ENCODE assay signal across 8 cellular contexts in the genomic region with DNA sequence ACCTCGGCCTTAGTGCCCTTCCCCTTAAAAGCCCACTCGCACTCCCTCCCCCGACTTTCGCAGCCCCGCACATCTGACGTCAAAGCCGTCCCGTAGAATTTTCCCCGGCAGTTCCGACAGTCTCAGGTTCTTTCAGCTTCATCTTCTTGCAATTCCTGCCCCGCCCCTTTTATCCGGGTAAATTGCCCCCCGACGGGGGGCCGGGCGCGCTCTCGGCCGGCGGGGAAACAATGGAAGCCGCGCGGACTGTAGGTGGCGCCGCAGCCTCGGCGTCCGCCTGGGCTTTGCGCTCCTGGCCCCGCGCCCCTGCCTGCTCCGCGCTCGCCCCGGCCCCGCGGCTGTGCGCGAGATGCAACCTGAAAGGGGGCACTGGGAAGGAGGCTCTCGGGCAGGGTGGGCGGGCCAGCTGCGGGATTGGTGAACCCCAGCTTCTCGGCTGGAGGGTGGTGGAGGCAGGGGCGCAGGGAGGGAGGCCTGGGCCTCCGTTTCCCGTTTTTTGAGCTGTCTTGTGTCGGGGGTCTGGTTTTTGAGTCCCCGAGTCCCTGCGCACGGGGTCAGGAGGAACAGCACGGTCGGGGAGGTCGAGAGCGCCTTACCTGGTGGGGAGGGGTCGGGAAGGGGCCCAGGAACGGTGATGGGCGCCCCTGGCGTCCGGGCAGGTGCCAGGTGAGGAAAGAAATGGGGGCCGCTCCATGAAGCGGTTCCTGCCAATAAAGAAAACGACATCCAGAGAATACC. TPM values are rescaled to one million over a fixed set of nuclear protein-coding genes. Genes with fewer than 3 reads are reported as not detected.
DNase-seq lines count a peak whose midpoint lies in the region; ATAC-seq and TF ChIP-seq lines count a peak whose summit lies in the region.

No MANE protein-coding gene starts in this region.

- ATAC-seq in HG03354 (IDR thresholded peaks at IDR 0.05; ENCODE audit: poor library complexity, severe bottlenecking, unreplicated experiment), result no peak

- H3K36me3 ChIP-seq in tibial artery, result no peaks in the 10 kb centered on the region

- TF ChIP-seq CTCF in fibroblast of pulmonary artery (IDR thresholded peaks at IDR 0.05; ENCODE audit: low read length, missing control alignments), result peak; percentile 30
- TF ChIP-seq CTCF in retinal pigment epithelial cell (conservative IDR thresholded peaks at IDR 0.05; ENCODE audit: low read depth, low read length), result peak; percentile 60
- peak in 1 of 2 experiments; percentile 30 for TF ChIP-seq CTCF in tibial artery (IDR thresholded peaks at IDR 0.05)

- H3K4me3 ChIP-seq in fibroblast of pulmonary artery (replicated peaks; ENCODE audit: low read depth, low read length) (no peak overlapping the region), retinal pigment epithelial cell (ENCODE audit: low read length) (no peak overlapping the region), tibial artery (peak overlapping the region in 1 of 2 donors; percentile 28)

- H3K27ac ChIP-seq in tibial artery, result no peak overlapping the region

- peaks cover 59% of the 10 kb centered on the region for H3K27me3 Mint-ChIP-seq in activated CD4-positive, alpha-beta T cell treated with anti-CD3 and anti-CD28 coated beads, Interleukin-2, amount 10 ng/mL, durations not matched to agents 24 days and 14 days
- peaks cover 56% of the 10 kb centered on the region for H3K27me3 Mint-ChIP-seq in activated CD4-positive, alpha-beta T cell treated with anti-CD3 and anti-CD28 coated beads, Interleukin-2, amount 10 ng/mL, durations not matched to agents 7 days and 5 days

- peaks cover 0 to 29% (median 24%) of the 10 kb centered on the region in 4 donors for H3K4me1 ChIP-seq in tibial artery

- no peaks in the 10 kb centered on the region for H3K9me3 ChIP-seq in tibial artery

- POLR2A ChIA-PET in activated CD4-positive, alpha-beta T cell treated with anti-CD3 and anti-CD28 coated beads, Interleukin-2, amount 10 ng/mL, durations not matched to agents 7 days and 5 days (lab: Charles Lee), result no interaction called here

- peaks cover 0 to 78% of the 10 kb centered on the region in 2 donors for H3K27me3 ChIP-seq in tibial artery

- H3K9me3 Mint-ChIP-seq in activated CD4-positive, alpha-beta T cell treated with anti-CD3 and anti-CD28 coated beads, Interleukin-2, amount 10 ng/mL, durations not matched to agents 24 days and 14 days, result no peaks in the 10 kb centered on the region
- H3K9me3 Mint-ChIP-seq in activated CD4-positive, alpha-beta T cell treated with anti-CD3 and anti-CD28 coated beads, Interleukin-2, amount 10 ng/mL, durations not matched to agents 7 days and 5 days, result no peaks in the 10 kb centered on the region

- H3K27ac Mint-ChIP-seq in activated CD4-positive, alpha-beta T cell treated with anti-CD3 and anti-CD28 coated beads, Interleukin-2, amount 10 ng/mL, durations not matched to agents 24 days and 14 days, result no peak overlapping the region
- no peak overlapping the region for H3K27ac Mint-ChIP-seq in activated CD4-positive, alpha-beta T cell treated with anti-CD3 and anti-CD28 coated beads, Interleukin-2, amount 10 ng/mL, durations not matched to agents 7 days and 5 days

- CTCF ChIA-PET in activated CD4-positive, alpha-beta T cell treated with anti-CD3 and anti-CD28 coated beads, Interleukin-2, amount 10 ng/mL, durations not matched to agents 7 days and 5 days (lab: Charles Lee), result interaction anchor here (0.5 kb wide), 1 partner anchor 16 kb away, joined by 4 read pairs; no protein-coding TSS in a partner anchor

- no peak for DNase-seq in activated CD4-positive, alpha-beta T cell treated with anti-CD3 and anti-CD28 coated beads, Interleukin-2, amount 10 ng/mL, durations not matched to agents 24 days and 14 days
- DNase-seq in activated CD4-positive, alpha-beta T cell treated with anti-CD3 and anti-CD28 coated beads, Interleukin-2, amount 10 ng/mL, durations not matched to agents 7 days and 5 days, result no peak
- DNase-seq in OCI-M1 (lab: John Stamatoyannopoulos, UW), result peak; percentile 64
- DNase-seq in fibroblast of pulmonary artery (ENCODE audit: low read depth), result peak; percentile 11
- no peak for DNase-seq in retinal pigment epithelial cell (ENCODE audit: low read depth)
- DNase-seq in tibial artery, result no peak
- DNase-seq in RKO (ENCODE audit: low spot score), result no peak

- intact Hi-C loops in activated CD4-positive, alpha-beta T cell treated with anti-CD3 and anti-CD28 coated beads, Interleukin-2, amount 10 ng/mL, durations not matched to agents 24 days and 14 days (cut with micrococcal nuclease), result loop anchor here (5.0 kb wide), 2 partner anchors 62 to 113 kb away; partner anchors contain the start of genes CCND1 and FGF3
- intact Hi-C loops in tibial artery (cut with DNase I; ENCODE audit: low total_unique reads), result loop anchor here (5.0 kb wide), 1 partner anchor 188 kb away; no protein-coding TSS in a partner anchor

- peak overlapping the region; percentile 41 for H3K4me3 Mint-ChIP-seq in activated CD4-positive, alpha-beta T cell treated with anti-CD3 and anti-CD28 coated beads, Interleukin-2, amount 10 ng/mL, durations not matched to agents 24 days and 14 days
- H3K4me3 Mint-ChIP-seq in activated CD4-positive, alpha-beta T cell treated with anti-CD3 and anti-CD28 coated beads, Interleukin-2, amount 10 ng/mL, durations not matched to agents 7 days and 5 days, result no peak overlapping the region

- no peaks in the 10 kb centered on the region for H3K4me1 Mint-ChIP-seq in activated CD4-positive, alpha-beta T cell treated with anti-CD3 and anti-CD28 coated beads, Interleukin-2, amount 10 ng/mL, durations not matched to agents 24 days and 14 days
- peaks cover 4% of the 10 kb centered on the region for H3K4me1 Mint-ChIP-seq in activated CD4-positive, alpha-beta T cell treated with anti-CD3 and anti-CD28 coated beads, Interleukin-2, amount 10 ng/mL, durations not matched to agents 7 days and 5 days

- H3K36me3 Mint-ChIP-seq in activated CD4-positive, alpha-beta T cell treated with anti-CD3 and anti-CD28 coated beads, Interleukin-2, amount 10 ng/mL, durations not matched to agents 24 days and 14 days (ENCODE audit: low read depth), result no peaks in the 10 kb centered on the region
- no peaks in the 10 kb centered on the region for H3K36me3 Mint-ChIP-seq in activated CD4-positive, alpha-beta T cell treated with anti-CD3 and anti-CD28 coated beads, Interleukin-2, amount 10 ng/mL, durations not matched to agents 7 days and 5 days (ENCODE audit: low read depth)

RNA-seq across cellular contexts. Expression of gene FGF19, which starts 0.9 kb away (rescaled TPM):
- not detected in 2 replicates for total RNA-seq in activated CD4-positive, alpha-beta T cell treated with anti-CD3 and anti-CD28 coated beads, Interleukin-2, amount 10 ng/mL, durations not matched to agents 24 days and 14 days
- total RNA-seq in activated CD4-positive, alpha-beta T cell treated with anti-CD3 and anti-CD28 coated beads, Interleukin-2, amount 10 ng/mL, durations not matched to agents 7 days and 5 days, result not detected

RNA-seq across cellular contexts. Expression of gene LTO1, which starts 29.5 kb away (rescaled TPM):
- total RNA-seq in activated CD4-positive, alpha-beta T cell treated with anti-CD3 and anti-CD28 coated beads, Interleukin-2, amount 10 ng/mL, durations not matched to agents 24 days and 14 days, result 29.3 and 32.1 TPM in 2 replicates
- 10 to 100 TPM; 30.7 to 34.0 TPM for total RNA-seq in activated CD4-positive, alpha-beta T cell treated with anti-CD3 and anti-CD28 coated beads, Interleukin-2, amount 10 ng/mL, durations not matched to agents 7 days and 5 days

Comparison
In these comparisons a context has a peak if more than half of its experiments do, and no peak if none do; other contexts are left out.
1. DNase-seq: peak in OCI-M1 (single experiment) and fibroblast of pulmonary artery (single experiment); none in activated CD4-positive, alpha-beta T cell treated with anti-CD3 and anti-CD28 coated beads, Interleukin-2, amount 10 ng/mL, durations not matched to agents 24 days and 14 days (single experiment), activated CD4-positive, alpha-beta T cell treated with anti-CD3 and anti-CD28 coated beads, Interleukin-2, amount 10 ng/mL, durations not matched to agents 7 days and 5 days (single experiment), retinal pigment epithelial cell (single experiment), tibial artery (0 of 2) and RKO (single experiment).